11 cellular contexts compared by ENCODE assay signal in genomic region chr9:3180696-3181048, GRCh38.
A peak's percentile ranks its signal among the peaks of the same experiment; 100 is the strongest.
DNase-seq lines count a peak whose midpoint lies in the region; ATAC-seq, FAIRE-seq and TF ChIP-seq lines count a peak whose summit lies in the region.
"Had no signal": no experiment of that assay in that cellular context is flagged by ENCODE, and none has a peak within 500 bp of the region (broad histone marks: within the 10 kb centered on the region; RNA-seq: fewer than 3 reads in every experiment).

No MANE protein-coding gene starts in this region.

- H3K9me3 ChIP-seq in iPS-18a (ENCODE audit: control insufficient read depth, low read depth, low read length): no peaks in the 10 kb centered on the region
- H3K9me3 ChIP-seq in skeletal muscle satellite cell (replicated peaks; ENCODE audit: low read length): no peaks in the 10 kb centered on the region
- H3K9me3 ChIP-seq: MG63, testis had no signal

- peaks cover 0 to 3% of the 10 kb centered on the region in 2 donors for H3K4me1 Mint-ChIP-seq in effector memory CD8-positive, alpha-beta T cell (ENCODE audit: low read depth in 2 of 2)

- H3K4me3 ChIP-seq in HFF-Myc (replicated peaks; ENCODE audit: low read depth, low read length) (peak overlapping the region; percentile 31), astrocyte of the cerebellum (ENCODE audit: low read depth, low read length) (peak overlapping the region; percentile 42), iPS-18a (ENCODE audit: low read length) (peak overlapping the region; percentile 59), skeletal muscle satellite cell (ENCODE audit: low read length) (peak overlapping the region; percentile 64)
- H3K4me3 ChIP-seq: MG63, PC-9 had no signal

- TF ChIP-seq CTCF in HFF-Myc (IDR thresholded peaks at IDR 0.05; ENCODE audit: low read depth, low read length, missing control alignments) (no peak), astrocyte of the cerebellum (IDR thresholded peaks at IDR 0.05; ENCODE audit: low read depth, low read length, missing control alignments) (no peak)

- H3K4me1 ChIP-seq in iPS-18a (ENCODE audit: control insufficient read depth, low read depth, low read length): peaks cover 3% of the 10 kb centered on the region
- H3K4me1 ChIP-seq in skeletal muscle satellite cell (ENCODE audit: control insufficient read depth, insufficient read depth, low read length): peaks cover 6% of the 10 kb centered on the region

- DNase-seq in HFF-Myc (ENCODE audit: extremely low read depth, low read depth): no peak
- no peak for DNase-seq in astrocyte of the cerebellum (ENCODE audit: low read depth)
- DNase-seq in effector memory CD8-positive, alpha-beta T cell: no peak
- no peak for DNase-seq in HTR-8/SVneo (ENCODE audit: insufficient read length, low spot score)
- no peak for DNase-seq in H54 (ENCODE audit: insufficient read length, low spot score)
- DNase-seq: PC-9, testis had no signal

- H3K4me2 ChIP-seq in skeletal muscle satellite cell (ENCODE audit: low read length): peak overlapping the region; percentile 80
- H3K4me2 ChIP-seq: PC-9 had no signal

- H3K27me3 Mint-ChIP-seq in effector memory CD8-positive, alpha-beta T cell: peaks cover 35 to 66% of the 10 kb centered on the region in 2 donors

- H3K27ac Mint-ChIP-seq in effector memory CD8-positive, alpha-beta T cell: no peak overlapping the region
- H3K27ac Mint-ChIP-seq: activated naive CD8-positive, alpha-beta T cell had no signal

- H3K9me3 Mint-ChIP-seq in effector memory CD8-positive, alpha-beta T cell: no peaks in the 10 kb centered on the region

- H3K4me3 Mint-ChIP-seq in effector memory CD8-positive, alpha-beta T cell: no peak overlapping the region

- FAIRE-seq in HTR-8/SVneo (lab: Jason Lieb, UNC) (no peak), H54 (lab: Jason Lieb, UNC) (no peak)

- H3K36me3 ChIP-seq in iPS-18a (ENCODE audit: control insufficient read depth, low read depth, low read length) (no peaks in the 10 kb centered on the region), skeletal muscle satellite cell (ENCODE audit: insufficient read depth, low read length) (no peaks in the 10 kb centered on the region)
- H3K36me3 ChIP-seq: MG63 had no signal

- in situ Hi-C loops in astrocyte of the cerebellum (cut with HindIII; ENCODE audit: low sequenced_read_pairs): no loop called here

- H3K27me3 ChIP-seq in iPS-18a (ENCODE audit: control insufficient read depth, insufficient read depth, low read length): peaks cover 34% of the 10 kb centered on the region
- H3K27me3 ChIP-seq in skeletal muscle satellite cell (ENCODE audit: control insufficient read depth, insufficient read depth, low read length): peaks cover 37% of the 10 kb centered on the region
- H3K27me3 ChIP-seq: testis had no signal

- no peak for TF ChIP-seq POLR2A in H54 (IDR thresholded peaks at IDR 0.05; ENCODE audit: low read depth, low read length)

- H3K9ac ChIP-seq in iPS-18a (ENCODE audit: low read length): no peak overlapping the region
- H3K9ac ChIP-seq in skeletal muscle satellite cell (ENCODE audit: low read depth, low read length): no peak overlapping the region

- no peak for ATAC-seq in effector memory CD8-positive, alpha-beta T cell (replicated peaks)

- no peaks in the 10 kb centered on the region for H3K36me3 Mint-ChIP-seq in effector memory CD8-positive, alpha-beta T cell (ENCODE audit: insufficient read depth)
- H3K36me3 Mint-ChIP-seq: activated naive CD8-positive, alpha-beta T cell had no signal

- no peak overlapping the region for H3K27ac ChIP-seq in iPS-18a (ENCODE audit: low read length)
- H3K27ac ChIP-seq: PC-9, testis had no signal
